Comparison of ENCODE assay signal across 1 cellular context in genomic region chr11:109423114-109423859, GRCh38.
TF ChIP-seq lines count a peak whose summit lies in the region.

No MANE protein-coding gene starts in this region.

TF ChIP-seq in HepG2, 621 proteins besides CTCF, POLR2A, EP300 and RAD21 (continued from another document):
- TF ChIP-seq ZNF383 (CRISPR knock-in tag; IDR thresholded peaks at IDR 0.05; ENCODE audit: borderline replicate concordance), result no peak
- no peak for TF ChIP-seq LCORL (IDR thresholded peaks at IDR 0.05)
- TF ChIP-seq LCORL (CRISPR knock-in tag; IDR thresholded peaks at IDR 0.05), result no peak
- TF ChIP-seq, protein P1, sequence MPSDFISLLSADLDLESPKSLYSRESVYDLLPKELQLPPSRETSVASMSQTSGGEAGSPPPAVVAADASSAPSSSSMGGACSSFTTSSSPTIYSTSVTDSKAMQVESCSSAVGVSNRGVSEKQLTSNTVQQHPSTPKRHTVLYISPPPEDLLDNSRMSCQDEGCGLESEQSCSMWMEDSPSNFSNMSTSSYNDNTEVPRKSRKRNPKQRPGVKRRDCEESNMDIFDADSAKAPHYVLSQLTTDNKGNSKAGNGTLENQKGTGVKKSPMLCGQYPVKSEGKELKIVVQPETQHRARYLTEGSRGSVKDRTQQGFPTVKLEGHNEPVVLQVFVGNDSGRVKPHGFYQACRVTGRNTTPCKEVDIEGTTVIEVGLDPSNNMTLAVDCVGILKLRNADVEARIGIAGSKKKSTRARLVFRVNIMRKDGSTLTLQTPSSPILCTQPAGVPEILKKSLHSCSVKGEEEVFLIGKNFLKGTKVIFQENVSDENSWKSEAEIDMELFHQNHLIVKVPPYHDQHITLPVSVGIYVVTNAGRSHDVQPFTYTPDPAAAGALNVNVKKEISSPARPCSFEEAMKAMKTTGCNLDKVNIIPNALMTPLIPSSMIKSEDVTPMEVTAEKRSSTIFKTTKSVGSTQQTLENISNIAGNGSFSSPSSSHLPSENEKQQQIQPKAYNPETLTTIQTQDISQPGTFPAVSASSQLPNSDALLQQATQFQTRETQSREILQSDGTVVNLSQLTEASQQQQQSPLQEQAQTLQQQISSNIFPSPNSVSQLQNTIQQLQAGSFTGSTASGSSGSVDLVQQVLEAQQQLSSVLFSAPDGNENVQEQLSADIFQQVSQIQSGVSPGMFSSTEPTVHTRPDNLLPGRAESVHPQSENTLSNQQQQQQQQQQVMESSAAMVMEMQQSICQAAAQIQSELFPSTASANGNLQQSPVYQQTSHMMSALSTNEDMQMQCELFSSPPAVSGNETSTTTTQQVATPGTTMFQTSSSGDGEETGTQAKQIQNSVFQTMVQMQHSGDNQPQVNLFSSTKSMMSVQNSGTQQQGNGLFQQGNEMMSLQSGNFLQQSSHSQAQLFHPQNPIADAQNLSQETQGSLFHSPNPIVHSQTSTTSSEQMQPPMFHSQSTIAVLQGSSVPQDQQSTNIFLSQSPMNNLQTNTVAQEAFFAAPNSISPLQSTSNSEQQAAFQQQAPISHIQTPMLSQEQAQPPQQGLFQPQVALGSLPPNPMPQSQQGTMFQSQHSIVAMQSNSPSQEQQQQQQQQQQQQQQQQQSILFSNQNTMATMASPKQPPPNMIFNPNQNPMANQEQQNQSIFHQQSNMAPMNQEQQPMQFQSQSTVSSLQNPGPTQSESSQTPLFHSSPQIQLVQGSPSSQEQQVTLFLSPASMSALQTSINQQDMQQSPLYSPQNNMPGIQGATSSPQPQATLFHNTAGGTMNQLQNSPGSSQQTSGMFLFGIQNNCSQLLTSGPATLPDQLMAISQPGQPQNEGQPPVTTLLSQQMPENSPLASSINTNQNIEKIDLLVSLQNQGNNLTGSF (CRISPR knock-in tag; IDR thresholded peaks at IDR 0.05), result no peak
- TF ChIP-seq, protein P2, sequence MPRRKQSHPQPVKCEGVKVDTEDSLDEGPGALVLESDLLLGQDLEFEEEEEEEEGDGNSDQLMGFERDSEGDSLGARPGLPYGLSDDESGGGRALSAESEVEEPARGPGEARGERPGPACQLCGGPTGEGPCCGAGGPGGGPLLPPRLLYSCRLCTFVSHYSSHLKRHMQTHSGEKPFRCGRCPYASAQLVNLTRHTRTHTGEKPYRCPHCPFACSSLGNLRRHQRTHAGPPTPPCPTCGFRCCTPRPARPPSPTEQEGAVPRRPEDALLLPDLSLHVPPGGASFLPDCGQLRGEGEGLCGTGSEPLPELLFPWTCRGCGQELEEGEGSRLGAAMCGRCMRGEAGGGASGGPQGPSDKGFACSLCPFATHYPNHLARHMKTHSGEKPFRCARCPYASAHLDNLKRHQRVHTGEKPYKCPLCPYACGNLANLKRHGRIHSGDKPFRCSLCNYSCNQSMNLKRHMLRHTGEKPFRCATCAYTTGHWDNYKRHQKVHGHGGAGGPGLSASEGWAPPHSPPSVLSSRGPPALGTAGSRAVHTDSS (CRISPR knock-in tag; conservative IDR thresholded peaks at IDR 0.05), result no peak
- TF ChIP-seq POGZ (CRISPR knock-in tag; IDR thresholded peaks at IDR 0.05), result no peak
- TF ChIP-seq ZFYVE20 (CRISPR knock-in tag; IDR thresholded peaks at IDR 0.05; ENCODE audit: borderline replicate concordance, low read depth), result no peak
- no peak for TF ChIP-seq ELK4 (CRISPR knock-in tag; IDR thresholded peaks at IDR 0.05; ENCODE audit: borderline replicate concordance)
- no peak for TF ChIP-seq SNAPC2 (CRISPR knock-in tag; IDR thresholded peaks at IDR 0.05)
- TF ChIP-seq YEATS2 (CRISPR knock-in tag; IDR thresholded peaks at IDR 0.05; ENCODE audit: borderline replicate concordance), result no peak
- TF ChIP-seq KLF13 (CRISPR knock-in tag; IDR thresholded peaks at IDR 0.05), result no peak
